29 cellular contexts compared by ENCODE assay signal in genomic region chr18:46733872-46734271, GRCh38. TPM values are rescaled to one million over a fixed set of nuclear protein-coding genes. Genes with fewer than 3 reads are reported as not detected.
"Had no signal": no experiment of that assay in that cellular context is flagged by ENCODE, and none has a peak within 500 bp of the region (broad histone marks: within the 10 kb centered on the region; RNA-seq: fewer than 3 reads in every experiment).

No MANE protein-coding gene starts in this region.

- H3K9ac ChIP-seq: parathyroid adenoma had no signal

- H3K4me1 ChIP-seq: heart right ventricle, left ventricle myocardium inferior, stomach, testis, thyroid gland, transverse colon, upper lobe of right lung had no signal

- H3K27ac ChIP-seq: heart right ventricle, hepatocyte, left ventricle myocardium inferior, parathyroid adenoma, skin epidermis, stomach, testis, thyroid gland, transverse colon, upper lobe of right lung had no signal

- DNase-seq: heart right ventricle; kidney glomerular epithelial cell; left colon; left ventricle myocardium inferior; mesendoderm; midbrain; mucosa of descending colon; naive thymus-derived CD4-positive, alpha-beta T cell; nucleus accumbens; right cardiac atrium; stimulated activated CD4-positive, alpha-beta T cell treated with anti-CD3 and anti-CD28 coated beads, Interleukin-12 subunit alpha, Interleukin-12 subunit beta, amount 100 ng/mL, for 4 hours; stimulated activated CD4-positive, alpha-beta T cell treated with anti-CD3 and anti-CD28 coated beads, Interleukin-15, amount 100 ng/mL, for 24 hours; stimulated activated CD4-positive, alpha-beta T cell treated with anti-CD3 and anti-CD28 coated beads, Interleukin-2, amount 100 ng/mL, for 24 hours; stimulated activated CD4-positive, alpha-beta T cell treated with anti-CD3 and anti-CD28 coated beads, Interleukin-4, amount 100 ng/mL, for 1 hour; stimulated activated naive B cell treated with anti-CD40 and anti-IgM and Interleukin-4, amounts not matched to agents 10 μg/mL and 1 μg/mL and 100 μg/mL, for 72 hours; stimulated activated naive CD8-positive, alpha-beta T cell treated with anti-CD3 and anti-CD28 coated beads, Interleukin-15, Interleukin-2, amounts not matched to agents 100 U/mL and 50 U/mL, for 24 hours; stomach; testis; thyroid gland; transverse colon; upper lobe of right lung had no signal

- H3K4me3 Mint-ChIP-seq: naive thymus-derived CD4-positive, alpha-beta T cell; natural killer cell treated with Interleukin-12 subunit alpha and Interleukin-12 subunit beta and Interleukin-15 and Interleukin-18, amount 100 ng/mL, for 72 hours; stimulated activated naive B cell treated with anti-CD40 and anti-IgM and Interleukin-4, amounts not matched to agents 10 μg/mL and 1 μg/mL and 100 μg/mL, for 72 hours had no signal

- H3K4me3 ChIP-seq: heart right ventricle, hepatocyte, left ventricle myocardium inferior, lung, mucosa of descending colon, skin epidermis, stomach, testis, thyroid gland, transverse colon, upper lobe of right lung had no signal

- H3K9me3 ChIP-seq: testis, thyroid gland had no signal

- H3K36me3 ChIP-seq: stomach, thyroid gland, transverse colon, upper lobe of right lung had no signal

- H3K27me3 ChIP-seq: heart right ventricle, hepatocyte, testis, thyroid gland, transverse colon, upper lobe of right lung had no signal

- H3K4me1 Mint-ChIP-seq: naive thymus-derived CD4-positive, alpha-beta T cell; stimulated activated naive B cell treated with anti-CD40 and anti-IgM and Interleukin-4, amounts not matched to agents 10 μg/mL and 1 μg/mL and 100 μg/mL, for 72 hours had no signal

- H3K27ac Mint-ChIP-seq: naive thymus-derived CD4-positive, alpha-beta T cell; natural killer cell treated with Interleukin-12 subunit alpha and Interleukin-12 subunit beta and Interleukin-15 and Interleukin-18, amount 100 ng/mL, for 72 hours; progenitor cell of endocrine pancreas; stimulated activated naive B cell treated with anti-CD40 and anti-IgM and Interleukin-4, amounts not matched to agents 10 μg/mL and 1 μg/mL and 100 μg/mL, for 72 hours had no signal

RNA-seq across cellular contexts. Expression of gene ST8SIA5, which starts 23.0 kb away (rescaled TPM):
- total RNA-seq: hepatocyte, lower leg skin, pulmonary artery endothelial cell, upper lobe of right lung had no signal
- polyA plus RNA-seq: naive thymus-derived CD4-positive, alpha-beta T cell had no signal
